Comparison of ENCODE assay signal across 1 cellular context in genomic region chr6:151263035-151263434, GRCh38.
A peak's percentile ranks its signal among the peaks of the same experiment; 100 is the strongest.
TF ChIP-seq lines count a peak whose summit lies in the region.

No MANE protein-coding gene starts in this region.

TF ChIP-seq in HepG2, 621 proteins besides CTCF, POLR2A, EP300 and RAD21:
- TF ChIP-seq HNF4A (CRISPR knock-in tag; IDR thresholded peaks at IDR 0.05) (no peak), ZNF121 (CRISPR knock-in tag; IDR thresholded peaks at IDR 0.05) (peak; percentile 63; the same call in 1 of the 2 replicates)
